ENCODE assay signal across 1 cellular context in genomic region chr11:65351511-65351910, GRCh38.
TF ChIP-seq lines count a peak whose summit lies in the region.

No MANE protein-coding gene starts in this region.

TF ChIP-seq in HCT116, 20 proteins besides CTCF, POLR2A, EP300 and RAD21:
- TF ChIP-seq ZFX (IDR thresholded peaks at IDR 0.05) = no peak
- TF ChIP-seq ZNF274 (IDR thresholded peaks at IDR 0.05; ENCODE audit: low read depth, low read length) = no peak
- no peak for TF ChIP-seq SRF (IDR thresholded peaks at IDR 0.05; ENCODE audit: low read depth)
- no peak for TF ChIP-seq SP1 (IDR thresholded peaks at IDR 0.05; ENCODE audit: low read depth)
- TF ChIP-seq, protein P1, sequence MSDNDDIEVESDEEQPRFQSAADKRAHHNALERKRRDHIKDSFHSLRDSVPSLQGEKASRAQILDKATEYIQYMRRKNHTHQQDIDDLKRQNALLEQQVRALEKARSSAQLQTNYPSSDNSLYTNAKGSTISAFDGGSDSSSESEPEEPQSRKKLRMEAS (IDR thresholded peaks at IDR 0.05) = no peak
